In the genomic region with DNA sequence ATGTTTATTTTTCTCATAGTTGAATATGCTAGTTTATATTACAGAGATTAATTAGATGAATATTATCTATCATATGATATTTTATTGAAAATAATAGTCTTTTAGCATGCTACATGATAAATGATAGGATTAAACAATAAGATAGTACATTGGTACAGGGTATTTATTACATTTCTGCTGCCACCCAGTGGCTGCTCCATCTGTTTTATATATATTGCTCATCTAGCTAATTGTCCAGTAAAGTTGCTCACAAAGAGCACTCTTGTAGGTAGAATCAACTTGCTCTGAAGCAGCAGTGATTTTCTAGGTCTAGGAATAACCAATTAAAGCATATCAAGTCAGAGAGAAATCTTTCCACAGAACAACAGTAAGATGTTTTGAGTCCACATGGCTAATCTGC, we compare ENCODE assay signal across 8 cellular contexts.
A peak's percentile ranks its signal among the peaks of the same experiment; 100 is the strongest.
DNase-seq lines count a peak whose midpoint lies in the region; ATAC-seq and TF ChIP-seq lines count a peak whose summit lies in the region.

No MANE protein-coding gene starts in this region.

- peaks cover 0 to 10% (median 0%) of the 10 kb centered on the region in 6 donors for H3K9me3 Mint-ChIP-seq in immature natural killer cell

- intact Hi-C loops in A673 (cut with micrococcal nuclease; ENCODE audit: unreplicated experiment) (loop anchor here (2.0 kb wide), 1 partner anchor 529 kb away; no protein-coding TSS in a partner anchor), head of caudate nucleus (cut with DNase I) (loop anchor here (5.0 kb wide), 1 partner anchor 529 kb away; no protein-coding TSS in a partner anchor), colonic mucosa (cut with DNase I) (loop anchor here (10.0 kb wide), 1 partner anchor 527 kb away; no protein-coding TSS in a partner anchor)

- no peak overlapping the region for H3K27ac ChIP-seq in A673 (ENCODE audit: low read depth, low read length, poor library complexity, severe bottlenecking)
- no peak overlapping the region for H3K27ac ChIP-seq in RWPE1
- H3K27ac ChIP-seq in colonic mucosa: no peak overlapping the region

- H3K9me3 ChIP-seq in A673 (ENCODE audit: low read depth, low read length, poor library complexity, severe bottlenecking): no peaks in the 10 kb centered on the region
- no peaks in the 10 kb centered on the region for H3K9me3 ChIP-seq in colonic mucosa

- H3K36me3 Mint-ChIP-seq in immature natural killer cell: no peaks in the 10 kb centered on the region

- H3K9ac ChIP-seq in colonic mucosa (ENCODE audit: low read depth in 2 of 2, low read length in 2 of 2): no peak overlapping the region

- H3K27me3 ChIP-seq in A673 (replicated peaks; ENCODE audit: insufficient read depth, low read depth, low read length, poor library complexity): peaks cover 7% of the 10 kb centered on the region
- H3K27me3 ChIP-seq in colonic mucosa: no peaks in the 10 kb centered on the region

- TF ChIP-seq CTCF in A673 (conservative IDR thresholded peaks at IDR 0.05; ENCODE audit: low read depth, low read length) (peak; percentile 56), RWPE1 (conservative IDR thresholded peaks at IDR 0.05; ENCODE audit: low read depth) (peak; percentile 11; the same call in 1 of the 2 replicates), colonic mucosa (IDR thresholded peaks at IDR 0.05) (no peak)

- H3K4me1 Mint-ChIP-seq in immature natural killer cell: no peaks in the 10 kb centered on the region

- H3K4me3 ChIP-seq in A673 (ENCODE audit: low read depth, low read length, poor library complexity, severe bottlenecking) (no peak overlapping the region), colonic mucosa (no peak overlapping the region)

- no peaks in the 10 kb centered on the region for H3K36me3 ChIP-seq in A673 (ENCODE audit: insufficient read depth, low read length, poor library complexity, severe bottlenecking)
- no peaks in the 10 kb centered on the region for H3K36me3 ChIP-seq in colonic mucosa

- H3K4me3 Mint-ChIP-seq in immature natural killer cell: no peak overlapping the region

- CTCF ChIA-PET in A673 (lab: Charles Lee): interaction anchor here (0.6 to 0.7 kb wide), 2 partner anchors 26 to 529 kb away, joined by 3 read pairs; no protein-coding TSS in a partner anchor
- CTCF ChIA-PET in RWPE1 (lab: Yijun Ruan, JAX): interaction anchor here (1.0 kb wide), 1 partner anchor 529 kb away, joined by 3 read pairs; no protein-coding TSS in a partner anchor

- DNase-seq in A673 (ENCODE audit: low spot score) (peak; percentile 27), H4 (ENCODE audit: low spot score) (peak; percentile 25), RWPE1 (ENCODE audit: low spot score) (peak; percentile 2), head of caudate nucleus (peak in 35 of 42 donors; percentile 18 to 85 (median 55)), colonic mucosa (no peak), immature natural killer cell (no peak)

- H3K27ac Mint-ChIP-seq in immature natural killer cell: no peak overlapping the region

- peaks cover 0 to 2% (median 0%) of the 10 kb centered on the region in 3 donors for H3K27me3 Mint-ChIP-seq in immature natural killer cell (ENCODE audit: low read depth in 3 of 3)

- no peaks in the 10 kb centered on the region for H3K4me1 ChIP-seq in A673 (ENCODE audit: insufficient read depth, low read length, poor library complexity, severe bottlenecking)
- no peaks in the 10 kb centered on the region for H3K4me1 ChIP-seq in colonic mucosa

- POLR2A ChIA-PET in A673 (lab: Charles Lee; ENCODE audit: low non-redundant PET): no interaction called here
- POLR2A ChIA-PET in RWPE1 (lab: Yijun Ruan, JAX; ENCODE audit: low non-redundant PET): no interaction called here

- ATAC-seq in HG03378 (IDR thresholded peaks at IDR 0.05; ENCODE audit: unreplicated experiment) (no peak), HG02870 (IDR thresholded peaks at IDR 0.05; ENCODE audit: unreplicated experiment) (no peak)

- BruUV-seq in A673 (replicated peaks; lab: Mats Ljungman, UMichigan): no TSS peak

Comparison
In these comparisons a context has a peak if more than half of its experiments do, and no peak if none do; other contexts are left out.
1. DNase-seq: peak in A673 (single experiment), H4 (single experiment), RWPE1 (single experiment) and head of caudate nucleus (35 of 42); none in colonic mucosa (single experiment) and immature natural killer cell (0 of 3).